Comparison of ENCODE assay signal across 6 cellular contexts in the genomic region with DNA sequence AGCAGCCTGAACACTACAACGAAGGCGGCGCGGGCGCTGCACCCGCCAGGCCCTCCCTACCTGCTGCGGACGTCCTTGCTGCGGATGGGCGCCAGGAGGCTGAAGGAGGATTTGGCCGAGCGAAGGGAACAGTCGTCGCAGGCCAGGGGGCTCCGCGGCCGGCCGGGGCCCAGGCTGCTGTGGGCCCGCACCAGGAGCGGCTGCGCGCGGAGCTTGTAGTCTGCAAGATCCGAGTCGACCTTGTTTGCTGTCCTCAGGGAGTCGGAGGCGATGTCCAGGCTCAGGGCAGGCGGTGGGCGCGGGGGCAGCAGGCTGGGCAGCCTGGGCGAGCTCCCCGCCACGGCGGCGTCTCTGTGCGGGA. TPM values are rescaled to one million over a fixed set of nuclear protein-coding genes. Genes with fewer than 3 reads are reported as not detected.
DNase-seq lines count a peak whose midpoint lies in the region; ATAC-seq lines count a peak whose summit lies in the region.

No MANE protein-coding gene starts in this region.

- H3K36me3 Mint-ChIP-seq in activated T-cell treated with anti-CD3 and anti-CD28 coated beads, Interleukin-2, amount 50 U/mL, for 4 hours (ENCODE audit: insufficient read depth), result peaks cover 13% of the 10 kb centered on the region
- H3K36me3 Mint-ChIP-seq in activated naive CD4-positive, alpha-beta T cell treated with anti-CD3 and anti-CD28 coated beads, Interleukin-2, amount 50 U/mL, for 72 hours, result peaks cover 0 to under 1% of the 10 kb centered on the region in 2 donors

- H3K27me3 Mint-ChIP-seq in activated T-cell treated with anti-CD3 and anti-CD28 coated beads, Interleukin-2, amount 50 U/mL, for 4 hours (ENCODE audit: low read depth), result no peaks in the 10 kb centered on the region

- peak overlapping the region; percentile 83 to 92 for H3K27ac Mint-ChIP-seq in activated naive CD4-positive, alpha-beta T cell treated with anti-CD3 and anti-CD28 coated beads, Interleukin-2, amount 50 U/mL, for 72 hours

- H3K4me1 Mint-ChIP-seq in activated T-cell treated with anti-CD3 and anti-CD28 coated beads, Interleukin-2, amount 50 U/mL, for 4 hours (ENCODE audit: low read depth), result peaks cover 26% of the 10 kb centered on the region

- no peaks in the 10 kb centered on the region for H3K9me3 Mint-ChIP-seq in activated T-cell treated with anti-CD3 and anti-CD28 coated beads, Interleukin-2, amount 50 U/mL, for 4 hours
- no peaks in the 10 kb centered on the region for H3K9me3 Mint-ChIP-seq in activated naive CD4-positive, alpha-beta T cell treated with anti-CD3 and anti-CD28 coated beads, Interleukin-2, amount 50 U/mL, for 72 hours

- 2 to 3% methylated on average over 30 of the region's 36 CpGs for WGBS in mesodermal cell (ENCODE audit: insufficient coverage in 2 of 2), 2 experiments

- peaks cover 11% of the 10 kb centered on the region for H3K4me1 ChIP-seq in mesodermal cell (ENCODE audit: control insufficient read depth, insufficient read depth, low read length, poor library complexity, severe bottlenecking)

- H3K27ac ChIP-seq in mesodermal cell (ENCODE audit: low read depth, low read length, severe bottlenecking), result no peak overlapping the region

- peak; percentile 10 to 19 for ATAC-seq in activated T-cell treated with anti-CD3 and anti-CD28 coated beads, Interleukin-2, amount 50 U/mL, for 4 hours
- ATAC-seq in activated naive CD4-positive, alpha-beta T cell treated with anti-CD3 and anti-CD28 coated beads, Interleukin-2, amount 50 U/mL, for 72 hours, result peak; percentile 17 to 21
- ATAC-seq in HG03045 (IDR thresholded peaks at IDR 0.05; ENCODE audit: unreplicated experiment), result no peak

- no peak for DNase-seq in activated T-cell treated with anti-CD3 and anti-CD28 coated beads, Interleukin-2, amount 50 U/mL, for 4 hours
- DNase-seq in activated T-cell treated with anti-CD3 and anti-CD28 coated beads for 4 hours (no peak), NCI-H2227 treated with DMSO at 0.1 percent for 48 hours (lab: John Stamatoyannopoulos, UW) (no peak)
- DNase-seq in activated naive CD4-positive, alpha-beta T cell treated with anti-CD3 and anti-CD28 coated beads, Interleukin-2, amount 50 U/mL, for 72 hours (ENCODE audit: low spot score in 2 of 2), result peak in 1 of 2 donors; percentile 63

- H3K9me3 ChIP-seq in mesodermal cell (ENCODE audit: control insufficient read depth, low read length), result no peaks in the 10 kb centered on the region

- H3K4me3 ChIP-seq in mesodermal cell (ENCODE audit: extremely low read depth, insufficient read depth, low read length, poor library complexity, severe bottlenecking), result peak overlapping the region; percentile 84

- H3K36me3 ChIP-seq in mesodermal cell (ENCODE audit: control insufficient read depth, insufficient read depth, low read length), result peaks cover 53% of the 10 kb centered on the region

- peak overlapping the region; percentile 86 for H3K4me3 Mint-ChIP-seq in activated T-cell treated with anti-CD3 and anti-CD28 coated beads, Interleukin-2, amount 50 U/mL, for 4 hours

RNA-seq across cellular contexts. Expression of gene INPP5E, which starts 1.1 kb away (rescaled TPM):
- 10 to 100 TPM; 20.7 to 25.2 (median 22.5) TPM for total RNA-seq in activated T-cell treated with anti-CD3 and anti-CD28 coated beads, Interleukin-2, amount 50 U/mL, for 4 hours
- 10 to 100 TPM; 14.4 to 16.0 TPM for total RNA-seq in activated naive CD4-positive, alpha-beta T cell treated with anti-CD3 and anti-CD28 coated beads, Interleukin-2, amount 50 U/mL, for 72 hours
- polyA plus RNA-seq in mesodermal cell (2013, experiment 1 of 2), result 16.7 TPM
- polyA plus RNA-seq in mesodermal cell (2013, experiment 2 of 2), result 12.6 TPM

RNA-seq across cellular contexts. Expression of gene PMPCA, which starts 28.1 kb away (rescaled TPM):
- 10 to 100 TPM; 85.8 to 95.5 (median 94.7) TPM for total RNA-seq in activated T-cell treated with anti-CD3 and anti-CD28 coated beads, Interleukin-2, amount 50 U/mL, for 4 hours
- 100 to 1,000 TPM in 1 of 2 donors, 10 to 100 TPM in 1; 94.1 to 110 TPM for total RNA-seq in activated naive CD4-positive, alpha-beta T cell treated with anti-CD3 and anti-CD28 coated beads, Interleukin-2, amount 50 U/mL, for 72 hours
- 61.0 TPM for polyA plus RNA-seq in mesodermal cell (2013, experiment 1 of 2)
- polyA plus RNA-seq in mesodermal cell (2013, experiment 2 of 2), result 51.8 TPM

RNA-seq across cellular contexts. Expression of gene ENTR1, which starts 28.1 kb away (rescaled TPM):
- total RNA-seq in activated T-cell treated with anti-CD3 and anti-CD28 coated beads, Interleukin-2, amount 50 U/mL, for 4 hours, result 10 to 100 TPM; 52.8 to 65.0 (median 59.9) TPM
- total RNA-seq in activated naive CD4-positive, alpha-beta T cell treated with anti-CD3 and anti-CD28 coated beads, Interleukin-2, amount 50 U/mL, for 72 hours, result 10 to 100 TPM; 52.2 to 75.4 TPM
- polyA plus RNA-seq in mesodermal cell (2013, experiment 1 of 2), result 54.0 TPM
- polyA plus RNA-seq in mesodermal cell (2013, experiment 2 of 2), result 43.8 TPM

RNA-seq across cellular contexts. Expression of gene SNAPC4, which starts 38.6 kb away (rescaled TPM):
- 10 to 100 TPM; 43.7 to 48.0 (median 44.5) TPM for total RNA-seq in activated T-cell treated with anti-CD3 and anti-CD28 coated beads, Interleukin-2, amount 50 U/mL, for 4 hours
- total RNA-seq in activated naive CD4-positive, alpha-beta T cell treated with anti-CD3 and anti-CD28 coated beads, Interleukin-2, amount 50 U/mL, for 72 hours, result 10 to 100 TPM; 12.5 to 16.7 TPM
- polyA plus RNA-seq in mesodermal cell (2013, experiment 1 of 2), result 11.4 TPM
- polyA plus RNA-seq in mesodermal cell (2013, experiment 2 of 2), result 10.1 TPM

RNA-seq across cellular contexts. Expression of gene SEC16A, which starts 44.3 kb away (rescaled TPM):
- total RNA-seq in activated T-cell treated with anti-CD3 and anti-CD28 coated beads, Interleukin-2, amount 50 U/mL, for 4 hours, result 10 to 100 TPM; 76.6 to 84.0 (median 78.9) TPM
- total RNA-seq in activated naive CD4-positive, alpha-beta T cell treated with anti-CD3 and anti-CD28 coated beads, Interleukin-2, amount 50 U/mL, for 72 hours, result 10 to 100 TPM; 56.6 to 79.5 TPM
- polyA plus RNA-seq in mesodermal cell (2013, experiment 1 of 2), result 55.1 TPM
- polyA plus RNA-seq in mesodermal cell (2013, experiment 2 of 2), result 44.5 TPM
